Comparison of ENCODE assay signal across 1 cellular context in the genomic region with DNA sequence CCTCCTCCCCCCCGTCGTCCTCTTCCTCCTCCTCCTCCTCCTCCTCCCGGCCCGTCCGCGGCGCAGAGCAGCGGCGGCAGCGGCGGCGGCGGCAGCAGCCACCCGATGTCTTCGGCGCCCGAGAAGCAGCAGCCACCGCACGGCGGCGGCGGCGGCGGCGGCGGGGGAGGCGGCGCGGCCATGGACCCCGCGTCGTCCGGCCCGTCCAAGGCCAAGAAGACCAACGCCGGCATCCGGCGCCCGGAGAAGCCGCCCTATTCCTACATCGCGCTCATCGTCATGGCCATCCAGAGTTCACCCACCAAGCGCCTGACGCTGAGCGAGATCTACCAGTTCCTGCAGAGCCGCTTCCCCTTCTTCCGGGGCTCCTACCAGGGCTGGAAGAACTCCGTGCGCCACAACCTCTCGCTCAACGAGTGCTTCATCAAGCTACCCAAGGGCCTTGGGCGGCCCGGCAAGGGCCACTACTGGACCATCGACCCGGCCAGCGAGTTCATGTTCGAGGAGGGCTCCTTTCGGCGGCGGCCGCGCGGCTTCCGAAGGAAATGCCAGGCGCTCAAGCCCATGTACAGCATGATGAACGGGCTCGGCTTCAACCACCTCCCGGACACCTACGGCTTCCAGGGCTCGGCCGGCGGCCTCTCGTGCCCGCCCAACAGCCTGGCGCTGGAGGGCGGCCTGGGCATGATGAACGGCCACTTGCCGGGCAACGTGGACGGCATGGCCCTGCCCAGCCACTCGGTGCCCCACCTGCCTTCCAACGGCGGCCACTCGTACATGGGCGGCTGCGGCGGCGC.
TF ChIP-seq lines count a peak whose summit lies in the region.

Gene FOXF1, plus strand, starts transcription at position 63 of the 797 bp plus-strand sequence. Its CDS starts 43 bp downstream, at position 106.

TF ChIP-seq in GM23338, 12 proteins besides CTCF, POLR2A, EP300 and RAD21 (continued from another document):
- TF ChIP-seq ZNF462 (CRISPR knock-in tag; IDR thresholded peaks at IDR 0.05) (no peak), EZH2phosphoT487 (IDR thresholded peaks at IDR 0.05; ENCODE audit: unreplicated experiment) (peak; percentile 94), STAT1 (IDR thresholded peaks at IDR 0.05; ENCODE audit: unreplicated experiment) (no peak), ETS1 (IDR thresholded peaks at IDR 0.05) (no peak), EZH2 (IDR thresholded peaks at IDR 0.05; ENCODE audit: low read depth, unreplicated experiment) (peak; percentile 98), POLR2AphosphoS5 (IDR thresholded peaks at IDR 0.05; ENCODE audit: low read depth) (no peak), JUNB (IDR thresholded peaks at IDR 0.05; ENCODE audit: unreplicated experiment) (no peak), ZNF331 (CRISPR knock-in tag; IDR thresholded peaks at IDR 0.05; ENCODE audit: low read depth) (no peak), ZNF114 (CRISPR knock-in tag; IDR thresholded peaks at IDR 0.05) (no peak), NANOG (IDR thresholded peaks at IDR 0.05; ENCODE audit: borderline replicate concordance) (no peak)
- TF ChIP-seq, protein P1, sequence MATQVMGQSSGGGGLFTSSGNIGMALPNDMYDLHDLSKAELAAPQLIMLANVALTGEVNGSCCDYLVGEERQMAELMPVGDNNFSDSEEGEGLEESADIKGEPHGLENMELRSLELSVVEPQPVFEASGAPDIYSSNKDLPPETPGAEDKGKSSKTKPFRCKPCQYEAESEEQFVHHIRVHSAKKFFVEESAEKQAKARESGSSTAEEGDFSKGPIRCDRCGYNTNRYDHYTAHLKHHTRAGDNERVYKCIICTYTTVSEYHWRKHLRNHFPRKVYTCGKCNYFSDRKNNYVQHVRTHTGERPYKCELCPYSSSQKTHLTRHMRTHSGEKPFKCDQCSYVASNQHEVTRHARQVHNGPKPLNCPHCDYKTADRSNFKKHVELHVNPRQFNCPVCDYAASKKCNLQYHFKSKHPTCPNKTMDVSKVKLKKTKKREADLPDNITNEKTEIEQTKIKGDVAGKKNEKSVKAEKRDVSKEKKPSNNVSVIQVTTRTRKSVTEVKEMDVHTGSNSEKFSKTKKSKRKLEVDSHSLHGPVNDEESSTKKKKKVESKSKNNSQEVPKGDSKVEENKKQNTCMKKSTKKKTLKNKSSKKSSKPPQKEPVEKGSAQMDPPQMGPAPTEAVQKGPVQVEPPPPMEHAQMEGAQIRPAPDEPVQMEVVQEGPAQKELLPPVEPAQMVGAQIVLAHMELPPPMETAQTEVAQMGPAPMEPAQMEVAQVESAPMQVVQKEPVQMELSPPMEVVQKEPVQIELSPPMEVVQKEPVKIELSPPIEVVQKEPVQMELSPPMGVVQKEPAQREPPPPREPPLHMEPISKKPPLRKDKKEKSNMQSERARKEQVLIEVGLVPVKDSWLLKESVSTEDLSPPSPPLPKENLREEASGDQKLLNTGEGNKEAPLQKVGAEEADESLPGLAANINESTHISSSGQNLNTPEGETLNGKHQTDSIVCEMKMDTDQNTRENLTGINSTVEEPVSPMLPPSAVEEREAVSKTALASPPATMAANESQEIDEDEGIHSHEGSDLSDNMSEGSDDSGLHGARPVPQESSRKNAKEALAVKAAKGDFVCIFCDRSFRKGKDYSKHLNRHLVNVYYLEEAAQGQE (IDR thresholded peaks at IDR 0.05; ENCODE audit: unreplicated experiment) = no peak
